ENCODE assay signal across 13 cellular contexts in the genomic region with DNA sequence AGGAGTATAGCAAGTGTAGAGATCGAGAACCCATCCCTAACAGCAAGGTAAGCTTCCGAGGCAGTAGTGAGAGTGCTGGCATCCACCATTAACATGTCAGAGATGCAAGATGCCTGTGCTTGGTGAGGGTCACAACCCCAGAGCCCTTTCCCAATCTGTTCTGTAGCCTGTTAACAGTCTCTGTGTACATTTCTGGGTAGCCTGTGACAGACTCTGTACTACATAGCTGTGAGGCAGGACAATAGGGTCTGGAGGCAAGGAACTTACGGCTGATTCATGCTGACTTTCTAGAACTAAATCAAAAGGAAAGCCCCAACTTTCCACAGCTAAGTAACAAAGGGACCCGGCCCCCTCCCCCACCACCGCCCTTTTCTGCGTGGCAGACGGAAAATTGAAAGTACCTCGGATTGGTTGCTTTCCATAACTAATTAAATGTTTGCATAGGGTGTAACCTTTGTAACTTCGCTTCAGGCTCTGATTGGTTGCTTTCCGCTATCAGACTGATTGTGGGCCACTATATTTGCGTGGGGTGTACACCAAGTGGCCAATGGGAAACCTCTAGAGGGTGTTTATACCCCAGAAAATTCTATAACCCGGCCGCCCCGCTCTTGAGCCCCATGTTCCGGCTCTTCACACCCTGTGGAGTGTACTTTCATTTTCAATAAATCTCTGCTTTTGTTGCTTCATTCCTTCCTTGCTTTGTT. TPM values are rescaled to one million over a fixed set of nuclear protein-coding genes. Genes with fewer than 3 reads are reported as not detected.
A peak's percentile ranks its signal among the peaks of the same experiment; 100 is the strongest.
DNase-seq lines count a peak whose midpoint lies in the region; ATAC-seq and TF ChIP-seq lines count a peak whose summit lies in the region.
"Had no signal": no experiment of that assay in that cellular context is flagged by ENCODE, and none has a peak within 500 bp of the region (broad histone marks: within the 10 kb centered on the region; RNA-seq: fewer than 3 reads in every experiment).

No MANE protein-coding gene starts in this region.

- H3K27ac Mint-ChIP-seq in activated naive CD4-positive, alpha-beta T cell treated with anti-CD3 and anti-CD28 coated beads, Interleukin-2, amount 10 ng/mL, durations not matched to agents 7 days and 5 days, result no peak overlapping the region
- no peak overlapping the region for H3K27ac Mint-ChIP-seq in stimulated activated naive CD8-positive, alpha-beta T cell treated with anti-CD3 and anti-CD28 coated beads, Interleukin-15, amount 100 ng/mL, for 72 hours

- no peak for DNase-seq in activated naive CD4-positive, alpha-beta T cell treated with anti-CD3 and anti-CD28 coated beads, Interleukin-2, amount 10 ng/mL, durations not matched to agents 7 days and 5 days
- no peak for DNase-seq in activated naive CD4-positive, alpha-beta T cell treated with anti-CD3 and anti-CD28 coated beads, Interleukin-2, amount 50 U/mL, for 16 hours
- DNase-seq in Panc1 (ENCODE audit: low read depth, low spot score) (no peak), esophagus squamous epithelium (lab: John Stamatoyannopoulos, UW) (no peak), NCI-H774 (lab: John Stamatoyannopoulos, UW) (no peak), OCI-M1 (lab: John Stamatoyannopoulos, UW) (no peak), KBM-7 (no peak)
- no peak for DNase-seq in stimulated activated naive CD8-positive, alpha-beta T cell treated with anti-CD3 and anti-CD28 coated beads, Interleukin-15, amount 100 ng/mL, for 72 hours
- DNase-seq: amygdala, cortex of kidney, DMS 273 treated with DMSO at 0.1 percent for 48 hours, MM.1S had no signal

- no peaks in the 10 kb centered on the region for H3K9me3 Mint-ChIP-seq in activated naive CD4-positive, alpha-beta T cell treated with anti-CD3 and anti-CD28 coated beads, Interleukin-2, amount 10 ng/mL, durations not matched to agents 7 days and 5 days
- peaks cover 0 to 5% of the 10 kb centered on the region in 2 donors for H3K9me3 Mint-ChIP-seq in stimulated activated naive CD8-positive, alpha-beta T cell treated with anti-CD3 and anti-CD28 coated beads, Interleukin-15, amount 100 ng/mL, for 72 hours

- H3K4me1 ChIP-seq in Panc1 (ENCODE audit: control insufficient read depth, insufficient read depth, low read length), result no peaks in the 10 kb centered on the region
- H3K4me1 ChIP-seq in esophagus squamous epithelium, result peaks cover 7 to 42% (median 14%) of the 10 kb centered on the region in 3 donors

- no peaks in the 10 kb centered on the region for H3K27me3 Mint-ChIP-seq in activated naive CD4-positive, alpha-beta T cell treated with anti-CD3 and anti-CD28 coated beads, Interleukin-2, amount 10 ng/mL, durations not matched to agents 7 days and 5 days
- H3K27me3 Mint-ChIP-seq in stimulated activated naive CD8-positive, alpha-beta T cell treated with anti-CD3 and anti-CD28 coated beads, Interleukin-15, amount 100 ng/mL, for 72 hours, result no peaks in the 10 kb centered on the region

- intact Hi-C loops in Panc1 (cut with micrococcal nuclease; ENCODE audit: unreplicated experiment), result no loop called here
- intact Hi-C loops in esophagus squamous epithelium (cut with DNase I), result no loop called here

- H3K27me3 ChIP-seq in Panc1 (ENCODE audit: control insufficient read depth, insufficient read depth, low read length), result no peaks in the 10 kb centered on the region
- no peaks in the 10 kb centered on the region for H3K27me3 ChIP-seq in esophagus squamous epithelium

- H3K27ac ChIP-seq in Panc1 (ENCODE audit: low read length), result no peak overlapping the region
- H3K27ac ChIP-seq in esophagus squamous epithelium, result peak overlapping the region; percentile 81 to 96 (median 92)
- H3K27ac ChIP-seq: SK-N-MC had no signal

- H3K4me1 Mint-ChIP-seq in activated naive CD4-positive, alpha-beta T cell treated with anti-CD3 and anti-CD28 coated beads, Interleukin-2, amount 10 ng/mL, durations not matched to agents 7 days and 5 days, result peaks cover 30% of the 10 kb centered on the region
- peaks cover 45% of the 10 kb centered on the region for H3K4me1 Mint-ChIP-seq in stimulated activated naive CD8-positive, alpha-beta T cell treated with anti-CD3 and anti-CD28 coated beads, Interleukin-15, amount 100 ng/mL, for 72 hours

- H3K36me3 ChIP-seq in Panc1 (ENCODE audit: control insufficient read depth, insufficient read depth, low read length) (no peaks in the 10 kb centered on the region; the same call in 1 of the 2 replicates), esophagus squamous epithelium (no peaks in the 10 kb centered on the region)

- CTCF ChIA-PET in activated naive CD4-positive, alpha-beta T cell treated with anti-CD3 and anti-CD28 coated beads, Interleukin-2, amount 10 ng/mL, durations not matched to agents 7 days and 5 days (lab: Charles Lee), result no interaction called here
- CTCF ChIA-PET in Panc1 (lab: Charles Lee), result no interaction called here

- WGBS in esophagus squamous epithelium, 2 donors, result 61 to 67% methylated on average over 15 of the region's 15 CpGs

- in situ Hi-C loops in Panc1 (cut with HindIII; ENCODE audit: low pct_unique_long_range_greater_than_20kb, low sequenced_read_pairs) (no loop called here), KBM-7 (cut with MboI; ENCODE audit: low pct_unique_long_range_greater_than_20kb, low sequenced_read_pairs) (no loop called here)

- peak; percentile 74 for ATAC-seq in Panc1
- no peak for ATAC-seq in stimulated activated naive CD8-positive, alpha-beta T cell treated with anti-CD3 and anti-CD28 coated beads, Interleukin-15, amount 100 ng/mL, for 72 hours

- peaks cover 8% of the 10 kb centered on the region for H3K36me3 Mint-ChIP-seq in activated naive CD4-positive, alpha-beta T cell treated with anti-CD3 and anti-CD28 coated beads, Interleukin-2, amount 10 ng/mL, durations not matched to agents 7 days and 5 days

- peak overlapping the region; percentile 3 for H3K4me3 Mint-ChIP-seq in activated naive CD4-positive, alpha-beta T cell treated with anti-CD3 and anti-CD28 coated beads, Interleukin-2, amount 10 ng/mL, durations not matched to agents 7 days and 5 days
- H3K4me3 Mint-ChIP-seq in stimulated activated naive CD8-positive, alpha-beta T cell treated with anti-CD3 and anti-CD28 coated beads, Interleukin-15, amount 100 ng/mL, for 72 hours, result peak overlapping the region; percentile 68 to 97

- no TSS peak for BruUV-seq in Panc1 (replicated peaks; lab: Mats Ljungman, UMichigan)

- peak in 1 of 4 donors; percentile 2 for TF ChIP-seq POLR2A in esophagus squamous epithelium (IDR thresholded peaks at IDR 0.05)

- TF ChIP-seq CTCF in Panc1 (IDR thresholded peaks at IDR 0.05), result no peak
- no peak for TF ChIP-seq CTCF in esophagus squamous epithelium (IDR thresholded peaks at IDR 0.05)

- POLR2A ChIA-PET in Panc1 (lab: Charles Lee), result no interaction called here

- H3K4me3 ChIP-seq in Panc1 (ENCODE audit: low read depth in 2 of 2, low read length in 2 of 2) (peak overlapping the region; percentile 30 to 55), esophagus squamous epithelium (peak overlapping the region; percentile 27 to 66 (median 48))
- H3K4me3 ChIP-seq: SK-N-MC had no signal

- no peaks in the 10 kb centered on the region for H3K9me3 ChIP-seq in Panc1 (ENCODE audit: control insufficient read depth, insufficient read depth, low read depth, low read length)
- H3K9me3 ChIP-seq in esophagus squamous epithelium, result no peaks in the 10 kb centered on the region

RNA-seq across cellular contexts. Expression of a gene that starts 1.4 kb away (rescaled TPM):
- total RNA-seq in Panc1 (2021; ENCODE audit: unreplicated experiment), result 0.26 TPM
- not detected for polyA plus RNA-seq in Panc1 (2012; ENCODE audit: insufficient read length)
- total RNA-seq in esophagus squamous epithelium, result 10 to 100 TPM; 16.5 to 32.6 (median 21.6) TPM

Comparison
In these comparisons a context has a peak if more than half of its experiments do, and no peak if none do; other contexts are left out.
1. RNA of a gene that starts 1.4 kb away (total RNA-seq): 16.5 to 32.6 TPM in esophagus squamous epithelium; 0.26 TPM in Panc1 (single experiment); every median in the first group is over 10 times any median in the second.